Comparison of ENCODE assay signal across 8 cellular contexts in genomic region chr15:101088788-101089578, GRCh38.
DNase-seq lines count a peak whose midpoint lies in the region; ATAC-seq, FAIRE-seq and TF ChIP-seq lines count a peak whose summit lies in the region.

No MANE protein-coding gene starts in this region.

- H2BK15ac ChIP-seq in H1 (ENCODE audit: low read length) = peak overlapping the region; percentile 67; the same call in 1 of the 2 replicates

- H4K20me1 ChIP-seq in H1 (replicated peaks in 1 of 2; ENCODE audit: control insufficient read depth in 1 of 2, insufficient read depth in 2 of 2, low read length in 2 of 2) = no peaks in the 10 kb centered on the region

- peak overlapping the region; percentile 83; the same call in 1 of the 2 replicates for H2BK5ac ChIP-seq in H1 (ENCODE audit: low read depth, low read length)

- CTCF ChIA-PET in activated CD8-positive, alpha-beta T cell treated with anti-CD3 and anti-CD28 coated beads, Interleukin-2, amount 10 ng/mL, durations not matched to agents 7 days and 5 days (lab: Charles Lee) = interaction anchor here (0.6 to 6.8 kb wide), 12 partner anchors 11 to 186 kb away, joined by 3 to 96 read pairs (median 4); no protein-coding TSS in a partner anchor
- CTCF ChIA-PET in H1 (lab: Charles Lee; ENCODE audit: partially characterized antibody) = interaction anchor here (0.6 to 11.1 kb wide), 41 partner anchors 10 to 178 kb away, joined by 3 to 72 read pairs (median 4); no protein-coding TSS in a partner anchor

- no peaks in the 10 kb centered on the region for H3K79me2 ChIP-seq in H1 (ENCODE audit: control insufficient read depth in 1 of 2, insufficient read depth in 2 of 2, low read length in 2 of 2)

- peaks cover 9% of the 10 kb centered on the region for H3K9me3 Mint-ChIP-seq in activated CD8-positive, alpha-beta T cell treated with anti-CD3 and anti-CD28 coated beads, Interleukin-2, amount 10 ng/mL, durations not matched to agents 7 days and 5 days (ENCODE audit: insufficient read depth)

- H3K4me3 Mint-ChIP-seq in activated CD8-positive, alpha-beta T cell treated with anti-CD3 and anti-CD28 coated beads, Interleukin-2, amount 10 ng/mL, durations not matched to agents 7 days and 5 days = no peak overlapping the region

- H3K4me1 ChIP-seq in H1 (replicated peaks in 1 of 4; ENCODE audit: control insufficient read depth in 3 of 4, insufficient read depth in 4 of 4, low read length in 3 of 4) (peaks cover 0 to 1% (median 0%) of the 10 kb centered on the region in 4 experiments; a peak in 3 of 7 replicates), mucosa of rectum (ENCODE audit: control insufficient read depth in 2 of 2, insufficient read depth in 2 of 2, low read length in 2 of 2) (peaks cover 5 to 13% of the 10 kb centered on the region in 2 donors)

- H3K23me2 ChIP-seq in H1 (ENCODE audit: low read depth, low read length) = no peaks in the 10 kb centered on the region; the same call in 1 of the 2 replicates

- 40% methylated on average over 40 of the region's 42 CpGs; no CpG with 5 or more reads in 1 of the 2 experiments for WGBS in H1 (ENCODE audit: extremely low coverage in 1 of 2, insufficient coverage in 1 of 2, insufficient read length in 1 of 2, insufficient replicate concordance in 2 of 2, low coverage in 1 of 2, low lambda C conversion rate in 2 of 2, missing lambda C conversion rate in 1 of 2), 2 experiments

- peak overlapping the region; percentile 99 for H3K4ac ChIP-seq in H1 (replicated peaks; ENCODE audit: insufficient read length, low read depth, low read length)

- FAIRE-seq in GM12891 (lab: Jason Lieb, UNC) (peak; percentile 83), H1 (lab: Jason Lieb, UNC) (no peak)

- no peak overlapping the region for H3K4me3 ChIP-seq in H1 (ENCODE audit: extremely low read depth in 1 of 4, insufficient read depth in 2 of 4, low read depth in 3 of 4, low read length in 4 of 4)
- peak overlapping the region; percentile 50 for H3K4me3 ChIP-seq in mucosa of rectum (ENCODE audit: low read length in 2 of 2)

- H3K36me3 ChIP-seq in H1 (ENCODE audit: control insufficient read depth in 2 of 4, insufficient read depth in 4 of 4, low read length in 3 of 4) (no peaks in the 10 kb centered on the region), mucosa of rectum (ENCODE audit: control insufficient read depth in 2 of 2, insufficient read depth in 2 of 2, low read length in 2 of 2) (no peaks in the 10 kb centered on the region)

- peak; percentile 86 for ATAC-seq in HG02759 (IDR thresholded peaks at IDR 0.05; ENCODE audit: unreplicated experiment)
- peak; percentile 86 for ATAC-seq in activated CD8-positive, alpha-beta T cell treated with anti-CD3 and anti-CD28 coated beads, Interleukin-2, amount 10 ng/mL, durations not matched to agents 7 days and 5 days
- ATAC-seq in HG02763 (IDR thresholded peaks at IDR 0.05; ENCODE audit: unreplicated experiment) = no peak

- peak; percentile 81 to 91 for TF ChIP-seq RAD21 in H1 (IDR thresholded peaks at IDR 0.05 in 1 of 2, conservative IDR thresholded peaks at IDR 0.05 in 1 of 2; ENCODE audit: low read depth in 2 of 2, low read length in 2 of 2)

- peak overlapping the region; percentile 20 for H4K5ac ChIP-seq in H1 (ENCODE audit: insufficient read length, low read depth, low read length)

- H3K27me3 ChIP-seq in H1 (replicated peaks in 1 of 4; ENCODE audit: control insufficient read depth in 3 of 4, extremely low read depth in 1 of 4, insufficient read depth in 3 of 4, low read length in 3 of 4) (no peaks in the 10 kb centered on the region), mucosa of rectum (ENCODE audit: control insufficient read depth in 2 of 2, insufficient read depth in 2 of 2, low read length in 2 of 2) (no peaks in the 10 kb centered on the region)

- TF ChIP-seq CTCF in H1 (IDR thresholded peaks at IDR 0.05; ENCODE audit: control extremely low read depth in 1 of 3, insufficient read depth in 1 of 3, low read depth in 1 of 3, low read length in 3 of 3) = peak; percentile 89 to 95 (median 89)

- peak overlapping the region; percentile 78 for H3K18ac ChIP-seq in H1 (ENCODE audit: extremely low read depth, low read length)

- TF ChIP-seq POLR2A in GM12891 (IDR thresholded peaks at IDR 0.05; ENCODE audit: low read depth, low read length) (no peak), H1 (IDR thresholded peaks at IDR 0.05; ENCODE audit: control extremely low read depth in 1 of 2, low read depth in 2 of 2, low read length in 2 of 2) (no peak)

- peak overlapping the region; percentile 71 for H2BK120ac ChIP-seq in H1 (replicated peaks; ENCODE audit: low read depth, low read length)

- peak overlapping the region in 1 of 2 experiments; percentile 29; a peak in 1 of 4 replicates for H3K4me2 ChIP-seq in H1 (ENCODE audit: insufficient read depth in 1 of 2, low read depth in 2 of 2, low read length in 2 of 2)

- H3K9me3 ChIP-seq in H1 (ENCODE audit: insufficient read depth in 2 of 2, low read depth in 1 of 2, low read length in 1 of 2) (no peaks in the 10 kb centered on the region), mucosa of rectum (ENCODE audit: control insufficient read depth in 2 of 2, low read length in 2 of 2) (no peaks in the 10 kb centered on the region)

- H3K27me3 Mint-ChIP-seq in activated CD8-positive, alpha-beta T cell treated with anti-CD3 and anti-CD28 coated beads, Interleukin-2, amount 10 ng/mL, durations not matched to agents 7 days and 5 days (ENCODE audit: low read depth) = peaks cover under 1% of the 10 kb centered on the region

- 0 out of 3 replicates have a peak, but pooled peaks of 1 of the 2 experiments have one; percentile 37 for TF ChIP-seq EP300 in H1 (IDR thresholded peaks at IDR 0.05; ENCODE audit: borderline replicate concordance in 1 of 2, low read depth in 2 of 2, low read length in 2 of 2)

- peak overlapping the region; percentile 84 for H2AK5ac ChIP-seq in H1 (ENCODE audit: low read depth, low read length)

- H3K4me1 Mint-ChIP-seq in activated CD8-positive, alpha-beta T cell treated with anti-CD3 and anti-CD28 coated beads, Interleukin-2, amount 10 ng/mL, durations not matched to agents 7 days and 5 days (ENCODE audit: low read depth) = peaks cover 36% of the 10 kb centered on the region

- H4K91ac ChIP-seq in H1 (replicated peaks; ENCODE audit: insufficient read length, low read length) = peak overlapping the region; percentile 99

- no peaks in the 10 kb centered on the region for H3K79me1 ChIP-seq in H1 (ENCODE audit: low read depth, low read length)

- DNase-seq in GM12891 (ENCODE audit: insufficient read length, low spot score) (peak; percentile 87), NCI-H226 (peak; percentile 31), H1 (ENCODE audit: low read depth in 1 of 2, low spot score in 2 of 2) (peak; percentile 34 to 98)
- peak; percentile 80 for DNase-seq in activated CD8-positive, alpha-beta T cell treated with anti-CD3 and anti-CD28 coated beads, Interleukin-2, amount 10 ng/mL, durations not matched to agents 7 days and 5 days
- DNase-seq in stimulated activated CD8-positive, alpha-beta memory T cell treated with anti-CD3 and anti-CD28 coated beads, Interleukin-4, amount 100 ng/mL, for 48 hours = peak; percentile 92

- no peak overlapping the region for H3K23ac ChIP-seq in H1 (ENCODE audit: insufficient read length)

- H3K14ac ChIP-seq in H1 (ENCODE audit: insufficient read length) = no peak overlapping the region

- H2AFZ ChIP-seq in H1 (ENCODE audit: low read length) = no peak overlapping the region

- H3K27ac ChIP-seq in H1 (ENCODE audit: low read depth, low read length) = no peak overlapping the region
- H3K27ac ChIP-seq in mucosa of rectum (ENCODE audit: low read depth in 2 of 2, low read length in 2 of 2) = no peak overlapping the region

- H3K9ac ChIP-seq in H1 (replicated peaks in 1 of 4; ENCODE audit: extremely low read depth in 1 of 4, low read depth in 3 of 4, low read length in 3 of 4) = no peak overlapping the region
- peak overlapping the region in 1 of 2 donors; percentile 39 for H3K9ac ChIP-seq in mucosa of rectum (ENCODE audit: low read depth in 1 of 2, low read length in 2 of 2)

- H3K56ac ChIP-seq in H1 (replicated peaks; ENCODE audit: insufficient read length, low read depth, low read length) = no peak overlapping the region

- peak overlapping the region; percentile 97; the same call in 1 of the 2 replicates for H2BK12ac ChIP-seq in H1 (ENCODE audit: low read depth, low read length)

- H3K27ac Mint-ChIP-seq in activated CD8-positive, alpha-beta T cell treated with anti-CD3 and anti-CD28 coated beads, Interleukin-2, amount 10 ng/mL, durations not matched to agents 7 days and 5 days = no peak overlapping the region

- H4K8ac ChIP-seq in H1 (ENCODE audit: extremely low read depth, insufficient read depth, low read length) = peak overlapping the region; percentile 91

- POLR2A ChIA-PET in activated CD8-positive, alpha-beta T cell treated with anti-CD3 and anti-CD28 coated beads, Interleukin-2, amount 10 ng/mL, durations not matched to agents 7 days and 5 days (lab: Charles Lee) = no interaction called here
- POLR2A ChIA-PET in H1 (lab: Charles Lee; ENCODE audit: partially characterized antibody) = interaction anchor here (0.6 kb wide), 1 partner anchor 20 kb away, joined by 4 read pairs; no protein-coding TSS in a partner anchor

- H2BK20ac ChIP-seq in H1 (ENCODE audit: low read length) = peak overlapping the region; percentile 37; the same call in 1 of the 2 replicates

- H3K36me3 Mint-ChIP-seq in activated CD8-positive, alpha-beta T cell treated with anti-CD3 and anti-CD28 coated beads, Interleukin-2, amount 10 ng/mL, durations not matched to agents 7 days and 5 days (ENCODE audit: low read depth) = peaks cover 4% of the 10 kb centered on the region

TF ChIP-seq in GM12891, 5 proteins besides CTCF, POLR2A, EP300 and RAD21:
- TF ChIP-seq SPI1 (IDR thresholded peaks at IDR 0.05; ENCODE audit: low read depth, low read length) (no peak), TAF1 (IDR thresholded peaks at IDR 0.05; ENCODE audit: low read depth, low read length) (no peak), POU2F2 (IDR thresholded peaks at IDR 0.05; ENCODE audit: low read depth, low read length) (no peak), POLR2AphosphoS5 (IDR thresholded peaks at IDR 0.05; ENCODE audit: low read depth, low read length) (no peak), PAX5 (IDR thresholded peaks at IDR 0.05; ENCODE audit: insufficient read depth, low read length, severe bottlenecking) (no peak)

TF ChIP-seq in H1, 55 proteins besides CTCF, POLR2A, EP300 and RAD21 (continues in another document):
- TF ChIP-seq GABPA (IDR thresholded peaks at IDR 0.05; ENCODE audit: borderline replicate concordance, insufficient read depth, low read length) (0 out of 2 replicates have a peak, but pooled peaks have one; percentile 69), JUN (IDR thresholded peaks at IDR 0.05; ENCODE audit: low read depth, low read length) (no peak), RFX5 (IDR thresholded peaks at IDR 0.05; ENCODE audit: borderline replicate concordance, low read depth, low read length) (no peak), BRCA1 (IDR thresholded peaks at IDR 0.05; ENCODE audit: low read depth, low read length) (no peak), BACH1 (IDR thresholded peaks at IDR 0.05; ENCODE audit: low read length) (no peak), SIX5 (IDR thresholded peaks at IDR 0.05; ENCODE audit: low read depth, low read length) (no peak), SP2 (IDR thresholded peaks at IDR 0.05; ENCODE audit: low read length) (no peak), FOSL1 (IDR thresholded peaks at IDR 0.05; ENCODE audit: insufficient read depth, low read depth, low read length) (no peak)

Comparison
In these comparisons a context has a peak if more than half of its experiments do, and no peak if none do; other contexts are left out.
1. DNase-seq: peak in every context shown above with its lines; median percentile 92 in stimulated activated CD8-positive, alpha-beta memory T cell treated with anti-CD3 and anti-CD28 coated beads, Interleukin-4, amount 100 ng/mL, for 48 hours; 87 in GM12891; 80 in activated CD8-positive, alpha-beta T cell treated with anti-CD3 and anti-CD28 coated beads, Interleukin-2, amount 10 ng/mL, durations not matched to agents 7 days and 5 days; 66 in H1; 31 in NCI-H226.
2. H3K4me3 ChIP-seq: peak in mucosa of rectum (2 of 2); none in H1 (0 of 4).